ENCODE assay signal across 9 cellular contexts in genomic region chr3:70120360-70120966, GRCh38.
A peak's percentile ranks its signal among the peaks of the same experiment; 100 is the strongest.
DNase-seq lines count a peak whose midpoint lies in the region; ATAC-seq, FAIRE-seq and TF ChIP-seq lines count a peak whose summit lies in the region.
"Had no signal": no experiment of that assay in that cellular context is flagged by ENCODE, and none has a peak within 500 bp of the region (broad histone marks: within the 10 kb centered on the region; RNA-seq: fewer than 3 reads in every experiment).

No MANE protein-coding gene starts in this region.

- H3K27me3 ChIP-seq in HepG2 (ENCODE audit: control insufficient read depth in 1 of 2, insufficient read depth in 2 of 2, low read length in 2 of 2), result no peaks in the 10 kb centered on the region; a peak in 1 of 5 replicates

- H4K20me1 ChIP-seq in HepG2 (ENCODE audit: insufficient read depth, low read length), result no peaks in the 10 kb centered on the region

- peak; percentile 68 for FAIRE-seq in HepG2 (lab: Jason Lieb, UNC)
- FAIRE-seq: islet of Langerhans had no signal

- H3K4me3 Mint-ChIP-seq in stimulated activated effector memory CD8-positive, alpha-beta T cell treated with anti-CD3 and anti-CD28 coated beads, Interleukin-12 subunit alpha, Interleukin-12 subunit beta, amount 100 ng/mL, for 72 hours, result no peak overlapping the region

- H3K4me3 ChIP-seq in Jurkat, Clone E6-1 (ENCODE audit: low read length), result no peak overlapping the region
- no peak overlapping the region for H3K4me3 ChIP-seq in HepG2 (replicated peaks in 1 of 3; ENCODE audit: insufficient read depth in 1 of 3, low read depth in 2 of 3, low read length in 3 of 3)

- TF ChIP-seq POLR2A in HepG2 (IDR thresholded peaks at IDR 0.05; ENCODE audit: insufficient read depth in 1 of 2, low read depth in 2 of 2, low read length in 2 of 2), result no peak

- CTCF ChIA-PET in HepG2 (lab: Yijun Ruan, JAX; ENCODE audit: low intra/inter-chr PET ratio, low total read pairs), result interaction anchor here (1.8 kb wide), 1 partner anchor 238 kb away, joined by 15 read pairs; no protein-coding TSS in a partner anchor

- BruUV-seq in HepG2 (replicated peaks; lab: Mats Ljungman, UMichigan), result no TSS peak

- WGBS in HepG2 (ENCODE audit: low lambda C conversion rate), result 11% methylated on average over 10 of the region's 11 CpGs

- no peaks in the 10 kb centered on the region for H3K79me2 ChIP-seq in HepG2 (ENCODE audit: insufficient read depth, low read length)

- POLR2A ChIA-PET in HepG2 (lab: Yijun Ruan, JAX), result no interaction called here

- H3K4me2 ChIP-seq in HepG2 (ENCODE audit: low read depth, low read length), result peak overlapping the region; percentile 16; the same call in 1 of the 2 replicates

- H3K9me3 ChIP-seq in HepG2 (ENCODE audit: low read length), result no peaks in the 10 kb centered on the region

- H3K27ac ChIP-seq in HepG2 (ENCODE audit: extremely low read length, insufficient read depth, low read length), result no peak overlapping the region

- TF ChIP-seq RAD21 in HepG2 (CRISPR knock-in tag; IDR thresholded peaks at IDR 0.05), result 0 out of 2 replicates have a peak, but pooled peaks have one; percentile 35

- H2AFZ ChIP-seq in HepG2 (ENCODE audit: low read length), result no peak overlapping the region

- H3K9ac ChIP-seq in HepG2 (ENCODE audit: insufficient read depth, low read depth, low read length), result no peak overlapping the region

- TF ChIP-seq EP300 in HepG2 (IDR thresholded peaks at IDR 0.05; ENCODE audit: low read depth in 2 of 2, low read length in 2 of 2) (no peak), HepG2 (CRISPR knock-in tag; IDR thresholded peaks at IDR 0.05; ENCODE audit: borderline replicate concordance) (no peak)

- no peaks in the 10 kb centered on the region for H3K36me3 ChIP-seq in HepG2 (replicated peaks in 1 of 2; ENCODE audit: control insufficient read depth in 1 of 2, insufficient read depth in 2 of 2, low read length in 2 of 2)

- DNase-seq in NCI-H1105 (lab: John Stamatoyannopoulos, UW) (peak; percentile 10), NCI-H1105 treated with DMSO at 0.1 percent for 48 hours (lab: John Stamatoyannopoulos, UW) (no peak), T-helper 1 cell (peak in 3 of 5 donors; percentile 11 to 51 (median 19)), brain pericyte (ENCODE audit: low read depth, low spot score) (peak; percentile 5), HepG2 (ENCODE audit: low spot score) (peak; percentile 65)
- peak; percentile 81 for DNase-seq in Jurkat, Clone E6-1 (ENCODE audit: low read depth, low spot score)
- DNase-seq in stimulated activated effector memory CD8-positive, alpha-beta T cell treated with anti-CD3 and anti-CD28 coated beads, Interleukin-12 subunit alpha, Interleukin-12 subunit beta, amount 100 ng/mL, for 72 hours (ENCODE audit: low spot score in 2 of 2), result peak; percentile 22 to 73

- H3K36me3 Mint-ChIP-seq in stimulated activated effector memory CD8-positive, alpha-beta T cell treated with anti-CD3 and anti-CD28 coated beads, Interleukin-12 subunit alpha, Interleukin-12 subunit beta, amount 100 ng/mL, for 72 hours, result no peaks in the 10 kb centered on the region

- H3K27ac Mint-ChIP-seq in stimulated activated effector memory CD8-positive, alpha-beta T cell treated with anti-CD3 and anti-CD28 coated beads, Interleukin-12 subunit alpha, Interleukin-12 subunit beta, amount 100 ng/mL, for 72 hours, result no peak overlapping the region

- peak; percentile 86 for TF ChIP-seq CTCF in HepG2 (CRISPR knock-in tag; IDR thresholded peaks at IDR 0.05)

- H3K9me3 Mint-ChIP-seq in stimulated activated effector memory CD8-positive, alpha-beta T cell treated with anti-CD3 and anti-CD28 coated beads, Interleukin-12 subunit alpha, Interleukin-12 subunit beta, amount 100 ng/mL, for 72 hours, result no peaks in the 10 kb centered on the region

- peak; percentile 94 for ATAC-seq in GM21825 (IDR thresholded peaks at IDR 0.05; ENCODE audit: unreplicated experiment)
- ATAC-seq in HepG2, result peak; percentile 96
- ATAC-seq in stimulated activated effector memory CD8-positive, alpha-beta T cell treated with anti-CD3 and anti-CD28 coated beads, Interleukin-12 subunit alpha, Interleukin-12 subunit beta, amount 100 ng/mL, for 72 hours, result no peak

- no peaks in the 10 kb centered on the region for H3K4me1 ChIP-seq in HepG2 (ENCODE audit: insufficient read depth, low read length)

- no peaks in the 10 kb centered on the region for H3K4me1 Mint-ChIP-seq in stimulated activated effector memory CD8-positive, alpha-beta T cell treated with anti-CD3 and anti-CD28 coated beads, Interleukin-12 subunit alpha, Interleukin-12 subunit beta, amount 100 ng/mL, for 72 hours

- in situ Hi-C loops in HepG2 (cut with HindIII; ENCODE audit: extremely low pct_ligation_motif_present, low pct_unique_long_range_greater_than_20kb), result loop anchor here (10.0 kb wide), 1 partner anchor 234 kb away; no protein-coding TSS in a partner anchor

- intact Hi-C loops in HepG2 (cut with micrococcal nuclease; ENCODE audit: unreplicated experiment), result loop anchor here (1.0 to 5.0 kb wide), 2 partner anchors 58 to 239 kb away; no protein-coding TSS in a partner anchor

TF ChIP-seq in HepG2, 621 proteins besides CTCF, POLR2A, EP300 and RAD21 (continues in another document):
- TF ChIP-seq YY1 (IDR thresholded peaks at IDR 0.05; ENCODE audit: insufficient read depth, insufficient replicate concordance, low read depth, low read length) (peak; percentile 61), RFX1 (IDR thresholded peaks at IDR 0.05) (no peak), STAG1 (CRISPR knock-in tag; IDR thresholded peaks at IDR 0.05) (peak; percentile 68), REL (CRISPR knock-in tag; conservative IDR thresholded peaks at IDR 0.05) (no peak), POGK (CRISPR knock-in tag; conservative IDR thresholded peaks at IDR 0.05) (no peak), TCF12 (IDR thresholded peaks at IDR 0.05) (no peak), TCF12 (CRISPR knock-in tag; IDR thresholded peaks at IDR 0.05) (no peak), CEBPB (IDR thresholded peaks at IDR 0.05; ENCODE audit: borderline replicate concordance, low read depth, low read length) (peak; percentile 38; the same call in 1 of the 2 replicates), ZNF605 (CRISPR knock-in tag; IDR thresholded peaks at IDR 0.05) (no peak), ZNF644 (CRISPR knock-in tag; IDR thresholded peaks at IDR 0.05; ENCODE audit: low read depth) (peak; percentile 82; the same call in 1 of the 2 replicates), ZNF101 (CRISPR knock-in tag; IDR thresholded peaks at IDR 0.05; ENCODE audit: borderline replicate concordance, low read depth) (no peak), ZNF431 (CRISPR knock-in tag; IDR thresholded peaks at IDR 0.05; ENCODE audit: borderline replicate concordance, low read depth) (no peak), SMC3 (IDR thresholded peaks at IDR 0.05; ENCODE audit: low read length) (peak; percentile 42; the same call in 1 of the 2 replicates), HOXA9 (CRISPR knock-in tag; IDR thresholded peaks at IDR 0.05; ENCODE audit: borderline replicate concordance) (no peak), PRMT3 (CRISPR knock-in tag; IDR thresholded peaks at IDR 0.05; ENCODE audit: borderline replicate concordance, low read depth) (no peak)
- TF ChIP-seq, protein P1, sequence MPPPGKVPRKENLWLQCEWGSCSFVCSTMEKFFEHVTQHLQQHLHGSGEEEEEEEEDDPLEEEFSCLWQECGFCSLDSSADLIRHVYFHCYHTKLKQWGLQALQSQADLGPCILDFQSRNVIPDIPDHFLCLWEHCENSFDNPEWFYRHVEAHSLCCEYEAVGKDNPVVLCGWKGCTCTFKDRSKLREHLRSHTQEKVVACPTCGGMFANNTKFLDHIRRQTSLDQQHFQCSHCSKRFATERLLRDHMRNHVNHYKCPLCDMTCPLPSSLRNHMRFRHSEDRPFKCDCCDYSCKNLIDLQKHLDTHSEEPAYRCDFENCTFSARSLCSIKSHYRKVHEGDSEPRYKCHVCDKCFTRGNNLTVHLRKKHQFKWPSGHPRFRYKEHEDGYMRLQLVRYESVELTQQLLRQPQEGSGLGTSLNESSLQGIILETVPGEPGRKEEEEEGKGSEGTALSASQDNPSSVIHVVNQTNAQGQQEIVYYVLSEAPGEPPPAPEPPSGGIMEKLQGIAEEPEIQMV (CRISPR knock-in tag; IDR thresholded peaks at IDR 0.05; ENCODE audit: low read depth), result no peak
- TF ChIP-seq, protein P2, sequence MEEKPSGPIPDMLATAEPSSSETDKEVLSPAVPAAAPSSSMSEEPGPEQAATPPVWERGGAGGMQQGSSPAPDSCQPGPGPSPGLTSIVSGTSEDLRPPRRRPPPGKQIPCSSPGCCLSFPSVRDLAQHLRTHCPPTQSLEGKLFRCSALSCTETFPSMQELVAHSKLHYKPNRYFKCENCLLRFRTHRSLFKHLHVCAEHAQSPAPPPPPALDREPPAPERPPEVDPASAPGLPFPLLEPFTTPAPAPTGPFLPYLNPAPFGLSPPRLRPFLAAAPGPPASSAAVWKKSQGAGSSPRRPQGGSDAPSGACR (CRISPR knock-in tag; IDR thresholded peaks at IDR 0.05), result no peak
- TF ChIP-seq, protein P3, sequence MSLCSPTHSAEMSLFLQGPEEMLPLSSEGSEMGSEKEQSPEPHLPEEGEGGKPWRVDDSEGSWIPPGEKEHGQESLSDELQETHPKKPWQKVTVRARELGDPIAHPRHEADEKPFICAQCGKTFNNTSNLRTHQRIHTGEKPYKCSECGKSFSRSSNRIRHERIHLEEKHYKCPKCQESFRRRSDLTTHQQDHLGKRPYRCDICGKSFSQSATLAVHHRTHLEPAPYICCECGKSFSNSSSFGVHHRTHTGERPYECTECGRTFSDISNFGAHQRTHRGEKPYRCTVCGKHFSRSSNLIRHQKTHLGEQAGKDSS (CRISPR knock-in tag; IDR thresholded peaks at IDR 0.05; ENCODE audit: borderline replicate concordance, low read depth), result no peak
